ENCODE assay signal across 1 cellular context in genomic region chr18:39462436-39462835, GRCh38.
TF ChIP-seq lines count a peak whose summit lies in the region.

No MANE protein-coding gene starts in this region.

TF ChIP-seq in SK-N-SH treated with all-trans-retinoic acid at 6 μM for 48 hours, 23 proteins besides CTCF, POLR2A, EP300 and RAD21 (continued from another document):
- no peak for TF ChIP-seq TSHZ2 (CRISPR knock-in tag; IDR thresholded peaks at IDR 0.05)
